Comparison of ENCODE assay signal across 37 cellular contexts in the genomic region with DNA sequence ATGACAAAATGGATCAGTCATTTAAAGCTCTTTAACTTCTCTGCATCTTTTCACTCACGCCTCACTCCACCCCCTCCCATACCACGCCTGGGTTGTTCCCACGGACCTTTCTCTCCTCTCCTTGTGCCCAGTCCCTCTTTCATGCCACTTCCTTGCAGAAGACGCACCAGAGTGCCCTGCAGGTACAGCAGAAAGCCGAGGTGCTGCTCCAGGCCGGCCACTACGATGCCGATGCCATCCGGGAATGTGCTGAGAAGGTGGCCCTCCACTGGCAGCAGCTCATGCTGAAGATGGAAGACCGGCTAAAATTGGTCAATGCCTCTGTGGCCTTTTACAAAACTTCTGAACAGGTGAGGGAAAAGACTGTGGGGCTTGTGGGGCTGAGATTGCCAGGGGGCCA.
"Had no signal": no experiment of that assay in that cellular context is flagged by ENCODE, and none has a peak within 500 bp of the region (broad histone marks: within the 10 kb centered on the region; RNA-seq: fewer than 3 reads in every experiment).

No MANE protein-coding gene starts in this region.

- H3K27ac Mint-ChIP-seq: activated naive CD4-positive, alpha-beta T cell treated with anti-CD3 and anti-CD28 coated beads for 36 hours; activated naive CD4-positive, alpha-beta T cell treated with anti-CD3 and anti-CD28 coated beads, Interleukin-2, amount 10 ng/mL, durations not matched to agents 7 days and 5 days; activated naive CD4-positive, alpha-beta T cell treated with anti-CD3 and anti-CD28 coated beads, Interleukin-2, amount 50 U/mL, for 24 hours; activated naive CD4-positive, alpha-beta T cell treated with anti-CD3 and anti-CD28 coated beads, Interleukin-2, amount 50 U/mL, for 72 hours; activated naive CD8-positive, alpha-beta T cell; activated naive CD8-positive, alpha-beta T cell treated with anti-CD3 and anti-CD28 coated beads for 36 hours; activated naive CD8-positive, alpha-beta T cell treated with anti-CD3 and anti-CD28 coated beads, Interleukin-2, amount 10 ng/mL, durations not matched to agents 7 days and 5 days; activated naive CD8-positive, alpha-beta T cell treated with anti-CD3 and anti-CD28 coated beads, Interleukin-2, amount 50 U/mL, for 24 hours; activated T-cell treated with anti-CD3 and anti-CD28 coated beads, Interleukin-2, amount 50 U/mL, for 24 hours; activated T-cell treated with anti-CD3 and anti-CD28 coated beads, Interleukin-2, amount 50 U/mL, for 72 hours; activated T-helper 1 cell treated with anti-CD3 and anti-CD28 coated beads, Interleukin-12 subunit alpha, Interleukin-12 subunit beta, Interleukin-2, Interleukin-4 antibody, amounts not matched to agents 30 ng/mL and 10 ng/mL and 1 ng/mL, durations not matched to agents 14 hours and 24 hours and 36 hours; activated T-helper 17 cell treated with anti-CD3 and anti-CD28 coated beads, Interleukin-2, amount 50 U/mL, for 72 hours; activated T-helper 2 cell treated with anti-CD3 and anti-CD28 coated beads, Interferon-gamma antibody, Interleukin-2, Interleukin-4, amounts not matched to agents 10 μg/mL and 5 μg/mL and 100 μg/mL, durations not matched to agents 14 hours and 24 hours and 36 hours; brain had no signal

- H3K27me3 Mint-ChIP-seq: activated naive CD8-positive, alpha-beta T cell treated with anti-CD3 and anti-CD28 coated beads, Interleukin-2, amount 50 U/mL, for 24 hours; brain had no signal

- H3K4me1 Mint-ChIP-seq: activated naive CD4-positive, alpha-beta T cell treated with anti-CD3 and anti-CD28 coated beads, Interleukin-2, amount 10 ng/mL, durations not matched to agents 7 days and 5 days; activated naive CD4-positive, alpha-beta T cell treated with anti-CD3 and anti-CD28 coated beads, Interleukin-2, amount 50 U/mL, for 24 hours; activated naive CD8-positive, alpha-beta T cell treated with anti-CD3 and anti-CD28 coated beads for 36 hours; activated naive CD8-positive, alpha-beta T cell treated with anti-CD3 and anti-CD28 coated beads, Interleukin-2, amount 10 ng/mL, durations not matched to agents 7 days and 5 days; activated naive CD8-positive, alpha-beta T cell treated with anti-CD3 and anti-CD28 coated beads, Interleukin-2, amount 50 U/mL, for 24 hours; activated T-helper 17 cell treated with anti-CD3 and anti-CD28 coated beads, Interleukin-2, amount 50 U/mL, for 72 hours; central memory CD8-positive, alpha-beta T cell had no signal

- ATAC-seq: activated naive CD4-positive, alpha-beta T cell treated with anti-CD3 and anti-CD28 coated beads, Interleukin-2, amount 50 U/mL, for 72 hours; activated naive CD8-positive, alpha-beta T cell treated with anti-CD3 and anti-CD28 coated beads, Interleukin-2, amount 50 U/mL, for 24 hours; activated T-cell treated with anti-CD3 and anti-CD28 coated beads, Interleukin-2, amount 50 U/mL, for 4 hours; activated T-cell treated with anti-CD3 and anti-CD28 coated beads, Interleukin-2, amount 50 U/mL, for 72 hours; activated T-helper 17 cell treated with anti-CD3 and anti-CD28 coated beads, Interleukin-2, amount 50 U/mL, for 72 hours; body of pancreas had no signal

- DNase-seq: activated effector memory CD4-positive, alpha-beta T cell treated with anti-CD3 and anti-CD28 coated beads, Interleukin-2, amount 50 U/mL, for 16 hours; activated effector memory CD4-positive, alpha-beta T cell treated with Interleukin-2 at 50 U/mL for 16 hours; activated gamma-delta T cell; activated gamma-delta T cell treated with Interleukin-2 at 50 U/mL for 16 hours; activated naive CD4-positive, alpha-beta T cell; activated naive CD4-positive, alpha-beta T cell treated with anti-CD3 and anti-CD28 coated beads for 36 hours; activated naive CD4-positive, alpha-beta T cell treated with anti-CD3 and anti-CD28 coated beads, Interleukin-2, amount 10 ng/mL, durations not matched to agents 7 days and 5 days; activated naive CD4-positive, alpha-beta T cell treated with anti-CD3 and anti-CD28 coated beads, Interleukin-2, amount 50 U/mL, for 16 hours; activated naive CD4-positive, alpha-beta T cell treated with Interleukin-2 at 50 U/mL for 16 hours; activated naive CD8-positive, alpha-beta T cell treated with anti-CD3 and anti-CD28 coated beads for 36 hours; activated naive CD8-positive, alpha-beta T cell treated with anti-CD3 and anti-CD28 coated beads, Interleukin-2, amount 10 ng/mL, durations not matched to agents 7 days and 5 days; activated naive CD8-positive, alpha-beta T cell treated with anti-CD3 and anti-CD28 coated beads, Interleukin-2, amount 50 U/mL, for 24 hours; activated T-cell treated with anti-CD3 and anti-CD28 coated beads, Interleukin-2, amount 50 U/mL, for 24 hours; activated T-cell treated with anti-CD3 and anti-CD28 coated beads, Interleukin-2, amount 50 U/mL, for 4 hours; activated T-cell treated with anti-CD3 and anti-CD28 coated beads, Interleukin-2, amount 50 U/mL, for 48 hours; activated T-cell treated with anti-CD3 and anti-CD28 coated beads, Interleukin-2, amount 50 U/mL, for 72 hours; adrenal gland; amniotic stem cell; amygdala; anterior cingulate cortex; aorta; body of pancreas; brain microvascular endothelial cell; caudate nucleus; central memory CD4-positive, alpha-beta T cell; cerebellar nuclear complex had no signal

- H3K4me3 ChIP-seq: adrenal gland, ascending aorta, body of pancreas, breast epithelium, cardiac muscle cell had no signal

- H3K4me1 ChIP-seq: ascending aorta, body of pancreas, breast epithelium had no signal

- H3K9me3 ChIP-seq: adrenal gland, ascending aorta, body of pancreas, breast epithelium had no signal

- H3K27ac ChIP-seq: adrenal gland, ascending aorta, body of pancreas, brain microvascular endothelial cell, breast epithelium, cardiac muscle cell had no signal

- H3K9me3 Mint-ChIP-seq: activated naive CD4-positive, alpha-beta T cell treated with anti-CD3 and anti-CD28 coated beads for 36 hours; activated naive CD4-positive, alpha-beta T cell treated with anti-CD3 and anti-CD28 coated beads, Interleukin-2, amount 10 ng/mL, durations not matched to agents 7 days and 5 days; activated naive CD4-positive, alpha-beta T cell treated with anti-CD3 and anti-CD28 coated beads, Interleukin-2, amount 50 U/mL, for 24 hours; activated naive CD4-positive, alpha-beta T cell treated with anti-CD3 and anti-CD28 coated beads, Interleukin-2, amount 50 U/mL, for 72 hours; activated naive CD8-positive, alpha-beta T cell treated with anti-CD3 and anti-CD28 coated beads for 36 hours; activated naive CD8-positive, alpha-beta T cell treated with anti-CD3 and anti-CD28 coated beads, Interleukin-2, amount 10 ng/mL, durations not matched to agents 7 days and 5 days; activated naive CD8-positive, alpha-beta T cell treated with anti-CD3 and anti-CD28 coated beads, Interleukin-2, amount 50 U/mL, for 24 hours; activated T-cell treated with anti-CD3 and anti-CD28 coated beads, Interleukin-2, amount 50 U/mL, for 4 hours; activated T-cell treated with anti-CD3 and anti-CD28 coated beads, Interleukin-2, amount 50 U/mL, for 72 hours; activated T-helper 1 cell treated with anti-CD3 and anti-CD28 coated beads, Interleukin-12 subunit alpha, Interleukin-12 subunit beta, Interleukin-2, Interleukin-4 antibody, amounts not matched to agents 30 ng/mL and 10 ng/mL and 1 ng/mL, durations not matched to agents 14 hours and 24 hours and 36 hours; activated T-helper 17 cell treated with anti-CD3 and anti-CD28 coated beads, Interleukin-2, amount 50 U/mL, for 72 hours; activated T-helper 2 cell treated with anti-CD3 and anti-CD28 coated beads, Interferon-gamma antibody, Interleukin-2, Interleukin-4, amounts not matched to agents 10 μg/mL and 5 μg/mL and 100 μg/mL, durations not matched to agents 14 hours and 24 hours and 36 hours; brain; central memory CD8-positive, alpha-beta T cell had no signal

- H3K36me3 Mint-ChIP-seq: activated naive CD4-positive, alpha-beta T cell treated with anti-CD3 and anti-CD28 coated beads, Interleukin-2, amount 10 ng/mL, durations not matched to agents 7 days and 5 days; activated naive CD4-positive, alpha-beta T cell treated with anti-CD3 and anti-CD28 coated beads, Interleukin-2, amount 50 U/mL, for 24 hours; activated naive CD4-positive, alpha-beta T cell treated with anti-CD3 and anti-CD28 coated beads, Interleukin-2, amount 50 U/mL, for 72 hours; activated naive CD8-positive, alpha-beta T cell; activated naive CD8-positive, alpha-beta T cell treated with anti-CD3 and anti-CD28 coated beads for 36 hours; activated naive CD8-positive, alpha-beta T cell treated with anti-CD3 and anti-CD28 coated beads, Interleukin-2, amount 10 ng/mL, durations not matched to agents 7 days and 5 days had no signal

- H3K27me3 ChIP-seq: adrenal gland, ascending aorta, body of pancreas, brain microvascular endothelial cell, breast epithelium, cardiac muscle cell had no signal

- H3K4me3 Mint-ChIP-seq: activated naive CD4-positive, alpha-beta T cell treated with anti-CD3 and anti-CD28 coated beads for 36 hours; activated naive CD4-positive, alpha-beta T cell treated with anti-CD3 and anti-CD28 coated beads, Interleukin-2, amount 10 ng/mL, durations not matched to agents 7 days and 5 days; activated naive CD4-positive, alpha-beta T cell treated with anti-CD3 and anti-CD28 coated beads, Interleukin-2, amount 50 U/mL, for 24 hours; activated naive CD8-positive, alpha-beta T cell; activated naive CD8-positive, alpha-beta T cell treated with anti-CD3 and anti-CD28 coated beads for 36 hours; activated naive CD8-positive, alpha-beta T cell treated with anti-CD3 and anti-CD28 coated beads, Interleukin-2, amount 10 ng/mL, durations not matched to agents 7 days and 5 days; activated naive CD8-positive, alpha-beta T cell treated with anti-CD3 and anti-CD28 coated beads, Interleukin-2, amount 50 U/mL, for 24 hours; activated T-cell treated with anti-CD3 and anti-CD28 coated beads, Interleukin-2, amount 50 U/mL, for 24 hours; activated T-cell treated with anti-CD3 and anti-CD28 coated beads, Interleukin-2, amount 50 U/mL, for 4 hours; activated T-cell treated with anti-CD3 and anti-CD28 coated beads, Interleukin-2, amount 50 U/mL, for 72 hours; activated T-helper 1 cell treated with anti-CD3 and anti-CD28 coated beads, Interleukin-12 subunit alpha, Interleukin-12 subunit beta, Interleukin-2, Interleukin-4 antibody, amounts not matched to agents 30 ng/mL and 10 ng/mL and 1 ng/mL, durations not matched to agents 14 hours and 24 hours and 36 hours; activated T-helper 17 cell treated with anti-CD3 and anti-CD28 coated beads, Interleukin-2, amount 50 U/mL, for 72 hours; brain; central memory CD8-positive, alpha-beta T cell had no signal

- H3K36me3 ChIP-seq: adrenal gland, brain microvascular endothelial cell, breast epithelium, cardiac muscle cell had no signal
